9 cellular contexts compared by ENCODE assay signal in genomic region chr2:27264253-27264752, GRCh38. TPM values are rescaled to one million over a fixed set of nuclear protein-coding genes. Genes with fewer than 3 reads are reported as not detected.
DNase-seq lines count a peak whose midpoint lies in the region; ATAC-seq and TF ChIP-seq lines count a peak whose summit lies in the region.
"Had no signal": no experiment of that assay in that cellular context is flagged by ENCODE, and none has a peak within 500 bp of the region (broad histone marks: within the 10 kb centered on the region; RNA-seq: fewer than 3 reads in every experiment).

No MANE protein-coding gene starts in this region.

- H3K79me2 ChIP-seq in hepatocyte, result no peaks in the 10 kb centered on the region

- no peaks in the 10 kb centered on the region for H4K20me1 ChIP-seq in hepatocyte (ENCODE audit: insufficient read depth, poor library complexity, severe bottlenecking)

- H3K27ac Mint-ChIP-seq in activated CD4-positive, alpha-beta memory T cell treated with anti-CD3 and anti-CD28 coated beads for 36 hours, result no peak overlapping the region
- no peak overlapping the region for H3K27ac Mint-ChIP-seq in stimulated activated effector memory CD8-positive, alpha-beta T cell treated with anti-CD3 and anti-CD28 coated beads, Interleukin-12 subunit alpha, Interleukin-12 subunit beta, amount 100 ng/mL, for 72 hours

- peak overlapping the region; percentile 81 for H2AFZ ChIP-seq in hepatocyte

- H3K27ac ChIP-seq in hepatocyte, result no peak overlapping the region

- DNase-seq in NCI-H1417 (lab: John Stamatoyannopoulos, UW) (peak in 2 of 3 experiments; percentile 60 to 63), NCI-H1417 treated with DMSO at 0.1 percent for 48 hours (lab: John Stamatoyannopoulos, UW) (no peak), hepatocyte (ENCODE audit: low spot score) (peak; percentile 39), amniotic stem cell (lab: John Stamatoyannopoulos, UW) (no peak)
- peak; percentile 28 for DNase-seq in activated CD4-positive, alpha-beta memory T cell treated with anti-CD3 and anti-CD28 coated beads for 36 hours
- peak in 1 of 2 donors; percentile 56 for DNase-seq in stimulated activated effector memory CD8-positive, alpha-beta T cell treated with anti-CD3 and anti-CD28 coated beads, Interleukin-12 subunit alpha, Interleukin-12 subunit beta, amount 100 ng/mL, for 72 hours (ENCODE audit: low spot score in 2 of 2)

- H3K9me2 ChIP-seq in hepatocyte (replicated peaks; ENCODE audit: insufficient read depth), result no peaks in the 10 kb centered on the region

- peak overlapping the region; percentile 99 for H3K4me2 ChIP-seq in hepatocyte

- TF ChIP-seq CTCF in hepatocyte (IDR thresholded peaks at IDR 0.05; ENCODE audit: poor library complexity), result no peak

- H3K4me3 Mint-ChIP-seq in activated CD4-positive, alpha-beta memory T cell treated with anti-CD3 and anti-CD28 coated beads for 36 hours, result peak overlapping the region; percentile 72
- H3K4me3 Mint-ChIP-seq in stimulated activated effector memory CD8-positive, alpha-beta T cell treated with anti-CD3 and anti-CD28 coated beads, Interleukin-12 subunit alpha, Interleukin-12 subunit beta, amount 100 ng/mL, for 72 hours, result no peak overlapping the region

- H3K36me3 ChIP-seq in hepatocyte (replicated peaks; ENCODE audit: insufficient read depth, low read depth), result no peaks in the 10 kb centered on the region

- intact Hi-C loops in activated CD4-positive, alpha-beta memory T cell treated with anti-CD3 and anti-CD28 coated beads for 36 hours (cut with micrococcal nuclease), result no loop called here

- H3K4me1 Mint-ChIP-seq in activated CD4-positive, alpha-beta memory T cell treated with anti-CD3 and anti-CD28 coated beads for 36 hours (ENCODE audit: low read depth), result peaks cover 23% of the 10 kb centered on the region
- peaks cover 34% of the 10 kb centered on the region for H3K4me1 Mint-ChIP-seq in stimulated activated effector memory CD8-positive, alpha-beta T cell treated with anti-CD3 and anti-CD28 coated beads, Interleukin-12 subunit alpha, Interleukin-12 subunit beta, amount 100 ng/mL, for 72 hours

- H3K9me3 Mint-ChIP-seq in activated CD4-positive, alpha-beta memory T cell treated with anti-CD3 and anti-CD28 coated beads for 36 hours, result no peaks in the 10 kb centered on the region
- H3K9me3 Mint-ChIP-seq in stimulated activated effector memory CD8-positive, alpha-beta T cell treated with anti-CD3 and anti-CD28 coated beads, Interleukin-12 subunit alpha, Interleukin-12 subunit beta, amount 100 ng/mL, for 72 hours, result no peaks in the 10 kb centered on the region

- POLR2A ChIA-PET in activated CD4-positive, alpha-beta memory T cell treated with anti-CD3 and anti-CD28 coated beads for 36 hours (lab: Charles Lee), result interaction anchor here (0.8 kb wide), 1 partner anchor 35 kb away, joined by 3 read pairs; no protein-coding TSS in a partner anchor

- H3K4me1 ChIP-seq in hepatocyte (ENCODE audit: insufficient read depth), result peaks cover 31% of the 10 kb centered on the region

- H3K27me3 ChIP-seq in hepatocyte, result peaks cover 83% of the 10 kb centered on the region

- H3K4me3 ChIP-seq in hepatocyte, result no peak overlapping the region

- H3K36me3 Mint-ChIP-seq in activated CD4-positive, alpha-beta memory T cell treated with anti-CD3 and anti-CD28 coated beads for 36 hours, result no peaks in the 10 kb centered on the region
- peaks cover 5% of the 10 kb centered on the region for H3K36me3 Mint-ChIP-seq in stimulated activated effector memory CD8-positive, alpha-beta T cell treated with anti-CD3 and anti-CD28 coated beads, Interleukin-12 subunit alpha, Interleukin-12 subunit beta, amount 100 ng/mL, for 72 hours

- peak; percentile 63 for ATAC-seq in stimulated activated effector memory CD8-positive, alpha-beta T cell treated with anti-CD3 and anti-CD28 coated beads, Interleukin-12 subunit alpha, Interleukin-12 subunit beta, amount 100 ng/mL, for 72 hours
- ATAC-seq in HG03095 (IDR thresholded peaks at IDR 0.05; ENCODE audit: unreplicated experiment) (no peak), HG03342 (IDR thresholded peaks at IDR 0.05; ENCODE audit: unreplicated experiment) (no peak)

- H3K27me3 Mint-ChIP-seq in activated CD4-positive, alpha-beta memory T cell treated with anti-CD3 and anti-CD28 coated beads for 36 hours, result peaks cover 42% of the 10 kb centered on the region

- CTCF ChIA-PET in activated CD4-positive, alpha-beta memory T cell treated with anti-CD3 and anti-CD28 coated beads for 36 hours (lab: Charles Lee), result interaction anchor here (0.6 to 7.9 kb wide), 9 partner anchors 13 to 168 kb away, joined by 3 to 94 read pairs (median 3); partner anchors contain the start of gene TRIM54

- no peaks in the 10 kb centered on the region for H3K9me3 ChIP-seq in hepatocyte (ENCODE audit: low read depth)

- WGBS in hepatocyte (ENCODE audit: low lambda C conversion rate, missing lambda C conversion rate), result 2% methylated on average over 20 of the region's 38 CpGs

RNA-seq across cellular contexts. Expression of gene SLC30A3, which starts 1.5 kb away (rescaled TPM):
- total RNA-seq in activated CD4-positive, alpha-beta memory T cell treated with anti-CD3 and anti-CD28 coated beads for 36 hours, result under 1 TPM; 0.86 to 0.90 TPM
- 0.20 TPM in 1 of 2 replicates, not detected in the other for total RNA-seq in hepatocyte
- not detected in 2 replicates for polyA plus RNA-seq in hepatocyte
- total RNA-seq: epithelial cell of proximal tubule had no signal

RNA-seq across cellular contexts. Expression of gene DNAJC5G, which starts 10.9 kb away (rescaled TPM):
- total RNA-seq in activated CD4-positive, alpha-beta memory T cell treated with anti-CD3 and anti-CD28 coated beads for 36 hours, result under 1 TPM in 1 of 2 experiments, not detected in 1; 0.19 TPM
- total RNA-seq in hepatocyte, result not detected in 2 replicates
- not detected in 2 replicates for polyA plus RNA-seq in hepatocyte
- total RNA-seq: epithelial cell of proximal tubule had no signal

RNA-seq across cellular contexts. Expression of gene TRIM54, which starts 17.9 kb away (rescaled TPM):
- not detected for total RNA-seq in activated CD4-positive, alpha-beta memory T cell treated with anti-CD3 and anti-CD28 coated beads for 36 hours
- not detected in 2 replicates for total RNA-seq in hepatocyte
- not detected in 2 replicates for polyA plus RNA-seq in hepatocyte

RNA-seq across cellular contexts. Expression of gene UCN, which starts 43.9 kb away (rescaled TPM):
- 1 to 10 TPM; 1.8 to 1.9 TPM for total RNA-seq in activated CD4-positive, alpha-beta memory T cell treated with anti-CD3 and anti-CD28 coated beads for 36 hours
- total RNA-seq in hepatocyte, result 1.4 and 2.9 TPM in 2 replicates
- polyA plus RNA-seq in hepatocyte, result 1.0 and 2.6 TPM in 2 replicates
- total RNA-seq: epithelial cell of proximal tubule had no signal

RNA-seq across cellular contexts. Expression of gene CAD, which starts 47.1 kb away (rescaled TPM):
- total RNA-seq in activated CD4-positive, alpha-beta memory T cell treated with anti-CD3 and anti-CD28 coated beads for 36 hours, result 100 to 1,000 TPM in 1 of 2 experiments, 10 to 100 TPM in 1; 99.7 to 102 TPM
- 13.2 and 16.6 TPM in 2 replicates for total RNA-seq in hepatocyte
- 20.7 TPM in 2 replicates for polyA plus RNA-seq in hepatocyte

Comparison
In these comparisons a context has a peak if more than half of its experiments do, and no peak if none do; other contexts are left out.
1. DNase-seq: peak in NCI-H1417 (2 of 3), activated CD4-positive, alpha-beta memory T cell treated with anti-CD3 and anti-CD28 coated beads for 36 hours (single experiment) and hepatocyte (single experiment); none in NCI-H1417 treated with DMSO at 0.1 percent for 48 hours (single experiment) and amniotic stem cell (single experiment).